In the genomic region with DNA sequence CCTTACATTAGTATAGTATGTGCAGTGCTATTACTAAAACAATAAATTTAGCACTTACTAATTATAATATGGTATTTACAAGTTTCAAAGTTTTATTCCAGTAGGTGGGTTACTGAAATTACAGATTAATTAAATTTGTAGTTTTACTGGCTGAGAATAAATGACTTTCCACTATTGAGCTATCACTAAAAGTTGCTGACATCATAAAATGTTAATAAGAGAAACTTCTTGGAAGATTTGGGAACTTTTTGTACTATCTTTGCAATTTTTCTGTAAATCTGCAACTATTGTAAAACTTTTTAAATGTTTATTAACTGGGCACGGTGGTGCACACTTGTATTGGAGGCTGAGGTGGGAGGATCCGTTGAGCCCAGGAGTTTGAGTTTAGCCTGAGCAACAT, we compare ENCODE assay signal across 7 cellular contexts.
"Had no signal": no experiment of that assay in that cellular context is flagged by ENCODE, and none has a peak within 500 bp of the region (broad histone marks: within the 10 kb centered on the region; RNA-seq: fewer than 3 reads in every experiment).

No MANE protein-coding gene starts in this region.

- ATAC-seq: GM23338 had no signal

- DNase-seq: H9, HCEC 1CT, KG1 had no signal

- FAIRE-seq: H1, H54 had no signal

- H2AFZ ChIP-seq: GM23338 had no signal

- H3K4me2 ChIP-seq: GM23338 had no signal

- H3K27ac ChIP-seq: HL-60 had no signal

- H3K4me3 ChIP-seq: GM23338 had no signal
